In the genomic region with DNA sequence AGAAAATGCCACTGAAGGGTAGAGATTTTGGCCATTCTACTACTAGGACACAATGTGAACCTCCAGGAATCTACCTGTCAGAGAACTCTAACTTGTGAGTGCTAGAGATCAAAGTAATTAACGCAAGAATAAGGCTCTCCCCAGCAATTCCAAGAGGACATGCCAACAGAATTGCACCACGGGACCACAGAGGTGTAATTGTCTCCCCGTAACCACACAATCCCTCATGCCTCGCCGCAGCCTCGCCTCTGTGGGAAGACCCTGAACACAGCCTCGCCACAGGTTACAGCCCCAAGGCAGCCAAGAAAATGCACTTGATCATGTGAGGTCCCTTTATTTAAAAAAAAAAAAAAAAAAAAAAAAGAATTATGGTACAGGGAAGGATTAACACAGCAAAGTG, we compare ENCODE assay signal across 22 cellular contexts.
"Had no signal": no experiment of that assay in that cellular context is flagged by ENCODE, and none has a peak within 500 bp of the region (broad histone marks: within the 10 kb centered on the region; RNA-seq: fewer than 3 reads in every experiment).

No MANE protein-coding gene starts in this region.

- H3K4me3 ChIP-seq: K562, MG63, SJSA1 had no signal

- H3K4me2 ChIP-seq: KMS-11, SK-N-SH had no signal

- ATAC-seq: K562 had no signal

- H3K9me3 Mint-ChIP-seq: IgD-negative memory B cell had no signal

- H3K27me3 ChIP-seq: MG63, SJSA1 had no signal

- H3K27ac ChIP-seq: HL-60, KMS-11, SJSA1 had no signal

- H3K4me3 Mint-ChIP-seq: IgD-negative memory B cell had no signal

- H3K9ac ChIP-seq: KMS-11, SK-N-SH had no signal

- H3K9me3 ChIP-seq: MG63, SJSA1, SK-N-SH had no signal

- DNase-seq: MG63, NCI-H1092, NCI-H1105 treated with DMSO at 0.1 percent for 48 hours, NCI-H1417 treated with DMSO at 0.1 percent for 48 hours, NCI-H146, NCI-H1694 treated with DMSO at 0.1 percent for 48 hours, NCI-H1930, NCI-H2081, NCI-H2107, NCI-H2227 treated with DMSO at 0.1 percent for 48 hours, NCI-H524, NCI-H526 treated with DMSO at 0.1 percent for 48 hours, NCI-H748 treated with DMSO at 0.1 percent for 48 hours, Right ventricle myocardium superior, RPMI8226, SIG-M5, SK-N-SH had no signal

- H3K27me3 Mint-ChIP-seq: IgD-negative memory B cell had no signal
